ENCODE assay signal across 20 cellular contexts in the genomic region with DNA sequence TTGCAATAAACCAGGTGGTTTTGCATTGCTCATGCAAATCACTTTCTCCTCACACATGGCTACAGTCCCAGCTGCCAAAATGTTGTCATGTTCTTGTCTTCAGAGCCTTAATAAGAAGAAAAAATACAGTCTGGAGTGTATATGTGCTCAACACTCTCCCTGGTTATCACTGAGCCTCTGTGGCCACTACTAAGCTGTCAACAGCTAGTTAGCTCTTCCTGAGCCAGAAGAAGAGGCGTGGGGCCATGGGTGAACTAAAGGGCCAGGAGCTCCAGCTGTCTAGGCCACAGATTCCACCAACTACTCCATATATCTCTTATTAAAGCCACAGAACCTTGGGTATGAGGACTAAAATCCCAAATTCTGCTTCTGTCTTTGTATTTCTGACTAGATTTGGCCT.
"Had no signal": no experiment of that assay in that cellular context is flagged by ENCODE, and none has a peak within 500 bp of the region (broad histone marks: within the 10 kb centered on the region; RNA-seq: fewer than 3 reads in every experiment).

No MANE protein-coding gene starts in this region.

- ATAC-seq: foreskin keratinocyte; naive thymus-derived CD4-positive, alpha-beta T cell; sciatic nerve; stimulated activated memory B cell treated with anti-CD40 and anti-IgM and Interleukin-4, amounts not matched to agents 10 μg/mL and 1 μg/mL and 100 μg/mL, for 72 hours had no signal

- DNase-seq: colonic mucosa; effector CD4-positive, alpha-beta T cell; endodermal cell; erythroblast; foreskin keratinocyte; kidney; left colon; mammary epithelial cell; naive thymus-derived CD4-positive, alpha-beta T cell; spleen; stimulated activated CD4-positive, alpha-beta T cell treated with anti-CD3 and anti-CD28 coated beads, Interleukin-15, amount 100 ng/mL, for 24 hours; stimulated activated CD4-positive, alpha-beta T cell treated with anti-CD3 and anti-CD28 coated beads, Interleukin-1b, Interleukin-23, amount 100 ng/mL, for 48 hours; stimulated activated CD4-positive, alpha-beta T cell treated with anti-CD3 and anti-CD28 coated beads, Interleukin-4, amount 100 ng/mL, for 24 hours; tibial artery; upper lobe of left lung; uterus had no signal

- H3K9me3 ChIP-seq: colonic mucosa, prostate gland, spleen, tibial artery, upper lobe of left lung, uterus had no signal

- H3K36me3 ChIP-seq: colonic mucosa, prostate gland, spleen, tibial artery, upper lobe of left lung, uterus had no signal

- H3K4me1 ChIP-seq: colonic mucosa, foreskin keratinocyte, parathyroid adenoma, prostate gland, spleen, tibial artery, upper lobe of left lung, uterus had no signal

- H3K27ac ChIP-seq: colonic mucosa, foreskin keratinocyte, parathyroid adenoma, prostate gland, spleen, tibial artery, upper lobe of left lung, uterus had no signal

- H3K4me3 ChIP-seq: colonic mucosa, prostate gland, spleen, tibial artery, upper lobe of left lung, uterus had no signal

- H3K27me3 ChIP-seq: colonic mucosa, spleen, tibial artery, upper lobe of left lung, uterus had no signal
